ENCODE assay signal across 8 cellular contexts in the genomic region with DNA sequence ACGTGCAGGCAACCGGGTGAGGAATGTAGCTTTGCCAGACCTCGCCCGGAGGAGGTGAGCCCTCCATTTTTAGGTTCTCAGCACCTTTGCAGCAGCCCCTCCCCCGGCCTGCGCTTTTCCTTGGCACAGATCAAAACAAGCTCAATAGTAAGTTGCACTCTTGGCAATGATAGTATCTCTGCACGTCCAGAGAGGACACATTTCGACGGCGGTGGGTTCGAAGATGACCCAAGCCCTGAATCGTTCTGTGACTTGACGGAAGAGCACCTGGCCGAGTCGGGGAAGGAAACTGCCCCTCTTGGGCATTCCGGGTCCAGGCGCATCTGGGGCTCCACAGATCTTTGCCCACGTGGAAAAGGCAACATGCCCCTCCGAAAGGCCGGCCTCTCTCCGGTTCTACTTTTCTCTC. TPM values are rescaled to one million over a fixed set of nuclear protein-coding genes. Genes with fewer than 3 reads are reported as not detected.
A peak's percentile ranks its signal among the peaks of the same experiment; 100 is the strongest.
DNase-seq lines count a peak whose midpoint lies in the region; ATAC-seq and TF ChIP-seq lines count a peak whose summit lies in the region.

No MANE protein-coding gene starts in this region.

- H3K27ac ChIP-seq in heart right ventricle (peak overlapping the region in 1 of 10 donors; percentile 51), brain microvascular endothelial cell (no peak overlapping the region), mesodermal cell (ENCODE audit: low read depth, low read length, severe bottlenecking) (no peak overlapping the region), uterus (peak overlapping the region in 1 of 2 donors; percentile 61)

- 6 to 10% methylated on average over 21 of the region's 21 CpGs for WGBS in heart right ventricle, 2 donors
- WGBS in mesodermal cell (ENCODE audit: insufficient coverage in 2 of 2), 2 experiments: 9% methylated on average over 15 to 20 of the region's 21 CpGs

- H3K4me1 ChIP-seq in heart right ventricle (peaks cover 0 to 50% (median 39%) of the 10 kb centered on the region in 9 donors), mesodermal cell (ENCODE audit: control insufficient read depth, insufficient read depth, low read length, poor library complexity, severe bottlenecking) (peaks cover 24% of the 10 kb centered on the region), uterus (peaks cover 0 to 4% of the 10 kb centered on the region in 2 donors)

- H3K27me3 ChIP-seq in heart right ventricle (peaks cover 20 to 100% (median 96%) of the 10 kb centered on the region in 7 donors), brain microvascular endothelial cell (replicated peaks) (peaks cover 18% of the 10 kb centered on the region), uterus (no peaks in the 10 kb centered on the region)

- intact Hi-C loops in heart right ventricle (cut with DNase I): loop anchor here in 4 of 10 donors (2.0 to 10.0 kb wide), 5 partner anchors 63 to 424 kb away; no protein-coding TSS in a partner anchor
- intact Hi-C loops in Right ventricle myocardium superior (cut with DNase I): no loop called here
- intact Hi-C loops in uterus (cut with DNase I; ENCODE audit: low total_unique reads): no loop called here

- H3K36me3 ChIP-seq in heart right ventricle (no peaks in the 10 kb centered on the region), brain microvascular endothelial cell (replicated peaks) (no peaks in the 10 kb centered on the region), mesodermal cell (ENCODE audit: control insufficient read depth, insufficient read depth, low read length) (no peaks in the 10 kb centered on the region), uterus (no peaks in the 10 kb centered on the region)

- ATAC-seq in heart right ventricle: no peak
- ATAC-seq in Right ventricle myocardium superior (ENCODE audit: poor library complexity): no peak

- H3K4me3 ChIP-seq in heart right ventricle (peak overlapping the region; percentile 6 to 55 (median 46)), brain microvascular endothelial cell (ENCODE audit: low read depth, low read length) (peak overlapping the region; percentile 69), mesodermal cell (ENCODE audit: extremely low read depth, insufficient read depth, low read length, poor library complexity, severe bottlenecking) (peak overlapping the region; percentile 51), uterus (peak overlapping the region; percentile 29 to 46)

- in situ Hi-C loops in brain microvascular endothelial cell (cut with HindIII; ENCODE audit: low pct_ligation_motif_present, low sequenced_read_pairs): loop anchor here (25.0 kb wide), 1 partner anchor 348 kb away; no protein-coding TSS in a partner anchor

- no peaks in the 10 kb centered on the region for H3K9me3 ChIP-seq in heart right ventricle
- no peaks in the 10 kb centered on the region for H3K9me3 ChIP-seq in mesodermal cell (ENCODE audit: control insufficient read depth, low read length)
- no peaks in the 10 kb centered on the region for H3K9me3 ChIP-seq in uterus

- TF ChIP-seq POLR2A in uterus (IDR thresholded peaks at IDR 0.05): no peak

- DNase-seq in heart right ventricle (no peak), Right ventricle myocardium superior (no peak), brain microvascular endothelial cell (no peak), uterus (no peak), HT-29 (ENCODE audit: low spot score) (no peak)
- DNase-seq in activated CD8-positive, alpha-beta memory T cell treated with anti-CD3 and anti-CD28 coated beads for 24 hours: no peak
- no peak for DNase-seq in stimulated activated CD4-positive, alpha-beta T cell treated with anti-CD3 and anti-CD28 coated beads, Interleukin-4, amount 100 ng/mL, for 1 hour

- TF ChIP-seq CTCF in heart right ventricle (IDR thresholded peaks at IDR 0.05) (no peak), brain microvascular endothelial cell (IDR thresholded peaks at IDR 0.05; ENCODE audit: low read depth, low read length, missing control alignments) (no peak), uterus (IDR thresholded peaks at IDR 0.05) (no peak)

RNA-seq across cellular contexts. Expression of gene GDNF, which starts 0.9 kb away (rescaled TPM):
- total RNA-seq in heart right ventricle: under 1 TPM in 8 of 10 donors, not detected in 2; 0.07 to 0.94 (median 0.25) TPM
- under 1 TPM in 1 of 2 donors, not detected in 1; 0.04 TPM for polyA plus RNA-seq in heart right ventricle
- not detected for total RNA-seq in Right ventricle myocardium superior
- 0.85 TPM for polyA plus RNA-seq in mesodermal cell (2013, experiment 1 of 2)
- polyA plus RNA-seq in mesodermal cell (2013, experiment 2 of 2): 1.2 TPM
- 1 to 10 TPM in 1 of 4 donors, under 1 TPM in 2, not detected in 1; 0.77 to 1.0 (median 0.85) TPM for total RNA-seq in uterus
- not detected in 2 replicates for total RNA-seq in HT-29 (2014; rRNA removed; shearing (Covaris generic))
